In genomic region chr4:113969935-113970334, GRCh38 we compare ENCODE assay signal across 30 cellular contexts. TPM values are rescaled to one million over a fixed set of nuclear protein-coding genes. Genes with fewer than 3 reads are reported as not detected.
DNase-seq lines count a peak whose midpoint lies in the region; ATAC-seq and TF ChIP-seq lines count a peak whose summit lies in the region.
"Had no signal": no experiment of that assay in that cellular context is flagged by ENCODE, and none has a peak within 500 bp of the region (broad histone marks: within the 10 kb centered on the region; RNA-seq: fewer than 3 reads in every experiment).

No MANE protein-coding gene starts in this region.

- H3K9me3 Mint-ChIP-seq in activated naive CD4-positive, alpha-beta T cell treated with anti-CD3 and anti-CD28 coated beads, Interleukin-2, amount 50 U/mL, for 72 hours, result peaks cover 11 to 16% of the 10 kb centered on the region in 2 donors

- H3K27ac Mint-ChIP-seq in activated naive CD4-positive, alpha-beta T cell treated with anti-CD3 and anti-CD28 coated beads, Interleukin-2, amount 50 U/mL, for 72 hours, result no peak overlapping the region
- H3K27ac Mint-ChIP-seq in T-helper 17 cell, result no peak overlapping the region
- H3K27ac Mint-ChIP-seq: activated T-cell treated with anti-CD3 and anti-CD28 coated beads, Interleukin-2, amount 50 U/mL, for 72 hours; effector memory CD8-positive, alpha-beta T cell; stimulated activated naive CD8-positive, alpha-beta T cell treated with anti-CD3 and anti-CD28 coated beads, Interleukin-15, amount 100 ng/mL, for 72 hours; T-cell had no signal

- peak overlapping the region; percentile 44; the same call in 1 of the 2 replicates for H4K5ac ChIP-seq in IMR-90 (ENCODE audit: low read depth, low read length)

- TF ChIP-seq EP300 in gastroesophageal sphincter (IDR thresholded peaks at IDR 0.05), result no peak

- H2AK9ac ChIP-seq in IMR-90 (replicated peaks; ENCODE audit: low read depth, low read length, poor library complexity), result no peak overlapping the region

- H4K91ac ChIP-seq in IMR-90 (ENCODE audit: insufficient read depth, low read depth, low read length), result no peak overlapping the region

- intact Hi-C loops in IMR-90 (cut with micrococcal nuclease) (no loop called here), mammary epithelial cell (cut with micrococcal nuclease) (no loop called here), thyroid gland (cut with DNase I) (no loop called here)

- H3K9me1 ChIP-seq in IMR-90 (ENCODE audit: insufficient read depth, low read length), result peaks cover 10% of the 10 kb centered on the region

- no peak overlapping the region; a peak in 1 of 4 replicates for H4K8ac ChIP-seq in IMR-90 (ENCODE audit: low read depth in 2 of 2, low read length in 2 of 2)

- peak; percentile 50 for DNase-seq in EH (ENCODE audit: low read depth)
- no peak for DNase-seq in IMR-90
- peak; percentile 27 for DNase-seq in mammary epithelial cell
- DNase-seq in thyroid gland, result no peak
- no peak for DNase-seq in NCI-H2227 treated with DMSO at 0.1 percent for 48 hours (lab: John Stamatoyannopoulos, UW)
- DNase-seq in activated naive CD4-positive, alpha-beta T cell treated with anti-CD3 and anti-CD28 coated beads, Interleukin-2, amount 50 U/mL, for 72 hours (ENCODE audit: low spot score in 2 of 2), result no peak
- DNase-seq in T-helper 17 cell, result no peak
- DNase-seq: ACHN; activated CD4-positive, alpha-beta T cell treated with anti-CD3 and anti-CD28 coated beads, Interleukin-2, amount 50 U/mL, for 4 hours; activated naive CD4-positive, alpha-beta T cell; activated T-cell treated with anti-CD3 and anti-CD28 coated beads, Interleukin-2, amount 50 U/mL, for 72 hours; adrenal gland; cortex of kidney; DMS153; effector memory CD8-positive, alpha-beta T cell; left ventricle myocardium inferior; NCI-H1694; NCI-H2171; NCI-H524 treated with DMSO at 0.1 percent for 48 hours; PC-9; stimulated activated CD4-positive, alpha-beta T cell treated with anti-CD3 and anti-CD28 coated beads, Interleukin-1b, Interleukin-23, amount 100 ng/mL, for 48 hours; stimulated activated CD8-positive, alpha-beta memory T cell treated with anti-CD3 and anti-CD28 coated beads, Interleukin-4, amount 100 ng/mL, for 48 hours; stimulated activated naive CD8-positive, alpha-beta T cell treated with anti-CD3 and anti-CD28 coated beads, Interleukin-15, amount 100 ng/mL, for 72 hours; T-cell had no signal

- no peak overlapping the region for H3K4me3 ChIP-seq in IMR-90 (ENCODE audit: insufficient read depth, low read depth, low read length)
- no peak overlapping the region for H3K4me3 ChIP-seq in mammary epithelial cell (replicated peaks in 1 of 3; ENCODE audit: insufficient read depth in 1 of 3, low read depth in 2 of 3, low read length in 3 of 3)
- H3K4me3 ChIP-seq in gastroesophageal sphincter, result no peak overlapping the region
- H3K4me3 ChIP-seq in thyroid gland (replicated peaks in 1 of 3), result no peak overlapping the region
- H3K4me3 ChIP-seq: adrenal gland, BLaER1, cardiac muscle cell, left ventricle myocardium inferior, PC-9, smooth muscle cell, tibial nerve had no signal

- POLR2A ChIA-PET in IMR-90 (lab: Charles Lee; ENCODE audit: unreplicated experiment), result no interaction called here

- no peaks in the 10 kb centered on the region for H3K9me3 ChIP-seq in IMR-90 (ENCODE audit: control insufficient read depth, insufficient read depth, low read length)
- peaks cover 8% of the 10 kb centered on the region for H3K9me3 ChIP-seq in mammary epithelial cell (replicated peaks; ENCODE audit: insufficient read depth, low read length)
- H3K9me3 ChIP-seq in gastroesophageal sphincter, result no peaks in the 10 kb centered on the region
- no peaks in the 10 kb centered on the region for H3K9me3 ChIP-seq in thyroid gland
- no peaks in the 10 kb centered on the region for H3K9me3 ChIP-seq in T-helper 17 cell (ENCODE audit: control insufficient read depth, low read length, poor library complexity, severe bottlenecking)
- H3K9me3 ChIP-seq: adrenal gland, BLaER1 had no signal

- no TSS peak for BruUV-seq in IMR-90 (replicated peaks; lab: Mats Ljungman, UMichigan)
- no TSS peak for BruUV-seq in mammary epithelial cell (replicated peaks; lab: Mats Ljungman, UMichigan)

- H3K56ac ChIP-seq in IMR-90 (ENCODE audit: extremely low read depth, insufficient read depth, low read length), result no peak overlapping the region

- H3K14ac ChIP-seq in IMR-90 (replicated peaks; ENCODE audit: low read depth, low read length), result 0 out of 2 replicates have a peak overlapping the region, but pooled peaks have one; percentile 31

- H3K23ac ChIP-seq in IMR-90 (ENCODE audit: low read depth, low read length), result peak overlapping the region; percentile 53; the same call in 1 of the 2 replicates

- H2BK15ac ChIP-seq in IMR-90 (ENCODE audit: low read depth, low read length), result no peak overlapping the region

- WGBS in IMR-90 (ENCODE audit: extremely low coverage in 2 of 2, insufficient read length in 1 of 2), 2 experiments, result 100% methylated on average over 1 of the region's 1 CpG; no CpG with 5 or more reads in 1 of the 2 experiments
- 94% methylated on average over 1 of the region's 1 CpG for WGBS in mammary epithelial cell (ENCODE audit: low coverage, missing lambda C conversion rate)
- WGBS in gastroesophageal sphincter (ENCODE audit: low coverage in 1 of 2), 2 donors, result 42 to 62% methylated on average over 1 of the region's 1 CpG
- 86 to 88% methylated on average over 1 of the region's 1 CpG for WGBS in thyroid gland, 2 donors

- H3K36me3 Mint-ChIP-seq in activated naive CD4-positive, alpha-beta T cell treated with anti-CD3 and anti-CD28 coated beads, Interleukin-2, amount 50 U/mL, for 72 hours, result peaks cover 0 to 8% of the 10 kb centered on the region in 2 donors
- peaks cover 6% of the 10 kb centered on the region for H3K36me3 Mint-ChIP-seq in T-helper 17 cell (ENCODE audit: low read depth)
- H3K36me3 Mint-ChIP-seq: T-cell had no signal

- H3K27me3 Mint-ChIP-seq in T-helper 17 cell, result no peaks in the 10 kb centered on the region
- H3K27me3 Mint-ChIP-seq: stimulated activated naive CD8-positive, alpha-beta T cell treated with anti-CD3 and anti-CD28 coated beads, Interleukin-15, amount 100 ng/mL, for 72 hours had no signal

- no peak overlapping the region; the same call in 1 of the 2 replicates for H2BK20ac ChIP-seq in IMR-90 (ENCODE audit: low read depth, low read length)

- H3K9ac ChIP-seq in IMR-90 (ENCODE audit: low read depth, low read length) (no peak overlapping the region), mammary epithelial cell (ENCODE audit: insufficient read depth, low read length) (no peak overlapping the region)
- H3K9ac ChIP-seq: BLaER1 had no signal

- no peak for ATAC-seq in IMR-90 (ENCODE audit: low read depth)
- ATAC-seq in gastroesophageal sphincter, result no peak
- ATAC-seq in activated naive CD4-positive, alpha-beta T cell treated with anti-CD3 and anti-CD28 coated beads, Interleukin-2, amount 50 U/mL, for 72 hours, result no peak
- no peak for ATAC-seq in T-helper 17 cell
- ATAC-seq: activated T-cell treated with anti-CD3 and anti-CD28 coated beads, Interleukin-2, amount 50 U/mL, for 72 hours; effector memory CD8-positive, alpha-beta T cell; HCT116; stimulated activated naive CD8-positive, alpha-beta T cell treated with anti-CD3 and anti-CD28 coated beads, Interleukin-15, amount 100 ng/mL, for 72 hours; T-cell had no signal

- H2BK120ac ChIP-seq in IMR-90 (ENCODE audit: low read depth, low read length), result peak overlapping the region; percentile 7; the same call in 1 of the 2 replicates

- H3K79me2 ChIP-seq in mammary epithelial cell (ENCODE audit: insufficient read depth, low read length), result peaks cover 65% of the 10 kb centered on the region

- H3K4ac ChIP-seq in IMR-90 (ENCODE audit: low read depth, low read length), result no peak overlapping the region; the same call in 1 of the 2 replicates

- H2BK5ac ChIP-seq in IMR-90 (ENCODE audit: low read depth, low read length, poor library complexity, severe bottlenecking), result peak overlapping the region; percentile 65

- H3K27ac ChIP-seq in IMR-90 (ENCODE audit: insufficient read depth, low read length), result no peak overlapping the region
- no peak overlapping the region for H3K27ac ChIP-seq in mammary epithelial cell (ENCODE audit: insufficient read depth, low read depth, low read length)
- H3K27ac ChIP-seq in gastroesophageal sphincter, result peak overlapping the region in 3 of 4 donors; percentile 3 to 27 (median 18)
- no peak overlapping the region for H3K27ac ChIP-seq in thyroid gland
- H3K27ac ChIP-seq: adrenal gland, BLaER1, cardiac muscle cell, left ventricle myocardium inferior, PC-9, tibial nerve had no signal

- CTCF ChIA-PET in IMR-90 (lab: Yijun Ruan, JAX), result interaction anchor here (0.7 kb wide), 2 partner anchors 107 to 1319 kb away, joined by 3 to 4 read pairs; no protein-coding TSS in a partner anchor
- CTCF ChIA-PET in mammary epithelial cell (lab: Charles Lee; ENCODE audit: low non-redundant PET), result interaction anchor here (0.6 kb wide), 1 partner anchor 10 kb away, joined by 3 read pairs; the partner anchor contains the start of gene ARSJ

- no peaks in the 10 kb centered on the region for H3K4me1 Mint-ChIP-seq in T-helper 17 cell
- H3K4me1 Mint-ChIP-seq: stimulated activated naive CD8-positive, alpha-beta T cell treated with anti-CD3 and anti-CD28 coated beads, Interleukin-15, amount 100 ng/mL, for 72 hours; T-cell had no signal

- H2AFZ ChIP-seq in IMR-90 (replicated peaks; ENCODE audit: low read length, poor library complexity), result no peak overlapping the region
- H2AFZ ChIP-seq in mammary epithelial cell (ENCODE audit: low read depth, low read length), result no peak overlapping the region
- H2AFZ ChIP-seq: PC-9 had no signal

- no peak for TF ChIP-seq RAD21 in IMR-90 (IDR thresholded peaks at IDR 0.05; ENCODE audit: low read length)

- H3K4me1 ChIP-seq in IMR-90 (ENCODE audit: control insufficient read depth, insufficient read depth, low read length) (peaks cover 16% of the 10 kb centered on the region), mammary epithelial cell (ENCODE audit: insufficient read depth, low read length) (peaks cover 6% of the 10 kb centered on the region), gastroesophageal sphincter (peaks cover 0 to 22% (median 2%) of the 10 kb centered on the region in 3 donors), thyroid gland (no peaks in the 10 kb centered on the region)
- H3K4me1 ChIP-seq: adrenal gland, BLaER1, left ventricle myocardium inferior, tibial nerve had no signal

- H4K20me1 ChIP-seq in IMR-90 (ENCODE audit: insufficient read depth, low read length) (peaks cover 11% of the 10 kb centered on the region; the same call in 1 of the 2 replicates), mammary epithelial cell (ENCODE audit: insufficient read depth, low read length) (no peaks in the 10 kb centered on the region)
- H4K20me1 ChIP-seq: BLaER1 had no signal

- H3K18ac ChIP-seq in IMR-90 (ENCODE audit: low read depth, low read length), result peak overlapping the region; percentile 60; the same call in 1 of the 2 replicates

- peak overlapping the region; percentile 68; the same call in 1 of the 2 replicates for H2AK5ac ChIP-seq in IMR-90 (ENCODE audit: low read depth, low read length)

- H3K4me2 ChIP-seq in IMR-90 (ENCODE audit: low read depth, low read length) (peak overlapping the region; percentile 71; the same call in 1 of the 2 replicates), mammary epithelial cell (ENCODE audit: insufficient read depth, low read depth, low read length) (no peak overlapping the region)
- H3K4me2 ChIP-seq: BLaER1, PC-9, smooth muscle cell had no signal

- TF ChIP-seq POLR2A in IMR-90 (IDR thresholded peaks at IDR 0.05; ENCODE audit: low read depth, low read length), result no peak
- TF ChIP-seq POLR2A in gastroesophageal sphincter (IDR thresholded peaks at IDR 0.05), result no peak
- TF ChIP-seq POLR2A in thyroid gland (IDR thresholded peaks at IDR 0.05), result no peak

- H3K36me3 ChIP-seq in IMR-90 (ENCODE audit: control insufficient read depth, insufficient read depth, low read length), result peaks cover 23% of the 10 kb centered on the region
- peaks cover 1% of the 10 kb centered on the region for H3K36me3 ChIP-seq in mammary epithelial cell (ENCODE audit: insufficient read depth, low read length)
- no peaks in the 10 kb centered on the region for H3K36me3 ChIP-seq in gastroesophageal sphincter
- no peaks in the 10 kb centered on the region for H3K36me3 ChIP-seq in thyroid gland
- H3K36me3 ChIP-seq: adrenal gland, BLaER1, cardiac muscle cell, left ventricle myocardium inferior, tibial nerve had no signal

- no peak overlapping the region for H3K4me3 Mint-ChIP-seq in T-helper 17 cell
- H3K4me3 Mint-ChIP-seq: activated T-cell treated with anti-CD3 and anti-CD28 coated beads, Interleukin-2, amount 50 U/mL, for 72 hours; effector memory CD8-positive, alpha-beta T cell; stimulated activated naive CD8-positive, alpha-beta T cell treated with anti-CD3 and anti-CD28 coated beads, Interleukin-15, amount 100 ng/mL, for 72 hours; T-cell had no signal

- H3K27me3 ChIP-seq in IMR-90 (ENCODE audit: control insufficient read depth, insufficient read depth, low read length) (no peaks in the 10 kb centered on the region), mammary epithelial cell (ENCODE audit: insufficient read depth, low read length) (no peaks in the 10 kb centered on the region), gastroesophageal sphincter (no peaks in the 10 kb centered on the region), thyroid gland (no peaks in the 10 kb centered on the region)
- H3K27me3 ChIP-seq: adrenal gland, BLaER1, cardiac muscle cell, tibial nerve had no signal

- dilution Hi-C loops in IMR-90 (cut with HindIII; ENCODE audit: low sequenced_read_pairs, unreplicated experiment), result no loop called here
- dilution Hi-C loops in mammary epithelial cell (cut with HindIII; ENCODE audit: low sequenced_read_pairs), result no loop called here

- no peak for TF ChIP-seq CTCF in IMR-90 (conservative IDR thresholded peaks at IDR 0.05; ENCODE audit: low read depth, low read length)
- TF ChIP-seq CTCF in mammary epithelial cell (conservative IDR thresholded peaks at IDR 0.05 in 1 of 2, IDR thresholded peaks at IDR 0.05 in 1 of 2; ENCODE audit: extremely low read depth in 1 of 2, insufficient read depth in 1 of 2, low read depth in 1 of 2, low read length in 2 of 2), result no peak
- TF ChIP-seq CTCF in gastroesophageal sphincter (IDR thresholded peaks at IDR 0.05), result no peak
- no peak for TF ChIP-seq CTCF in thyroid gland (IDR thresholded peaks at IDR 0.05)

- peaks cover 8 to 33% of the 10 kb centered on the region in 2 experiments; a peak in 3 of 4 replicates for H3K79me1 ChIP-seq in IMR-90 (ENCODE audit: low read depth in 1 of 2, low read length in 2 of 2)

- in situ Hi-C loops in IMR-90 (cut with MboI; ENCODE audit: low sequenced_read_pairs) (no loop called here), mammary epithelial cell (cut with MboI; ENCODE audit: low sequenced_read_pairs in 2 of 2) (loop anchor here in 1 of 2 donors (10.0 kb wide), 1 partner anchor 105 kb away; no protein-coding TSS in a partner anchor)

RNA-seq across cellular contexts. Expression of gene ARSJ, which starts 9.5 kb away (rescaled TPM):
- total RNA-seq in IMR-90 (2012; rRNA removed), result 126 and 143 TPM in 2 replicates
- 47.7 and 49.0 TPM in 2 replicates for polyA plus RNA-seq in IMR-90 (2012; rRNA removed)
- 24.2 and 47.1 TPM in 2 replicates for polyA plus RNA-seq in IMR-90 (2012; cell fraction: cytosol; rRNA removed)
- polyA plus RNA-seq in IMR-90 (2012; cell fraction: nucleus; rRNA removed; ENCODE audit: low replicate concordance), result 18.5 and 55.6 TPM in 2 replicates
- 10 to 100 TPM; 35.8 to 39.8 TPM for total RNA-seq in mammary epithelial cell
- 11.3 TPM for polyA plus RNA-seq in mammary epithelial cell
- 19.7 TPM for polyA minus RNA-seq in mammary epithelial cell
- total RNA-seq in gastroesophageal sphincter, result 10 to 100 TPM; 15.7 to 28.2 (median 22.8) TPM
- 1 to 10 TPM; 1.6 to 3.4 (median 2.7) TPM for total RNA-seq in thyroid gland
- total RNA-seq in activated naive CD4-positive, alpha-beta T cell treated with anti-CD3 and anti-CD28 coated beads, Interleukin-2, amount 50 U/mL, for 72 hours, result under 1 TPM in 1 of 2 donors, not detected in 1; 0.14 TPM
- under 1 TPM in 1 of 2 donors, not detected in 1; 0.45 TPM for total RNA-seq in T-helper 17 cell
- total RNA-seq: activated T-cell treated with anti-CD3 and anti-CD28 coated beads, Interleukin-2, amount 50 U/mL, for 72 hours had no signal
- polyA plus RNA-seq: cardiac muscle cell had no signal

Comparison
In these comparisons a context has a peak if more than half of its experiments do, and no peak if none do; other contexts are left out.
1. DNase-seq: peak in EH (single experiment) and mammary epithelial cell (single experiment); none in IMR-90 (single experiment), thyroid gland (0 of 2), NCI-H2227 treated with DMSO at 0.1 percent for 48 hours (single experiment), activated naive CD4-positive, alpha-beta T cell treated with anti-CD3 and anti-CD28 coated beads, Interleukin-2, amount 50 U/mL, for 72 hours (0 of 2) and T-helper 17 cell (0 of 3).
2. H3K27ac ChIP-seq: peak in gastroesophageal sphincter (3 of 4); none in IMR-90 (single experiment), mammary epithelial cell (single experiment) and thyroid gland (0 of 3).